ENCODE assay signal across 23 cellular contexts in the genomic region with DNA sequence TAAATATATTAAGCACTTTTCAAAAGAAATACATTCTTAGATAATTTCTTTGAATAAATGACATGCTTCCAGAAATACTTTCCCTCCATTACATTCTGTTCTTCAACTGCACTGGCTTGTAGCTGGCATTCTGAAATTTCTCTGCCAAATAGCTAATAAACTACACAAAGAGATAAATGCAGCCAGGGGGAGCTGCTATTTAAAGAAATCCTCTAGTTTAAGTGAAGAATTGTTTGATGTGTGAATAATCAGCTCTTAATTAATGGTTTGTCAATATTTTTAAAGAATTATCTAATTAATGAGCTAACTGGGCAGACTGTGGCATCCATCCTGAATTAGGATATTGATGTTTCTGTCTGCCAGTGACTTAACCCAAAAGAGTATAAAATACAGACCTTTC. TPM values are rescaled to one million over a fixed set of nuclear protein-coding genes. Genes with fewer than 3 reads are reported as not detected.
DNase-seq lines count a peak whose midpoint lies in the region; ATAC-seq, FAIRE-seq and TF ChIP-seq lines count a peak whose summit lies in the region.
"Had no signal": no experiment of that assay in that cellular context is flagged by ENCODE, and none has a peak within 500 bp of the region (broad histone marks: within the 10 kb centered on the region; RNA-seq: fewer than 3 reads in every experiment).

No MANE protein-coding gene starts in this region.

- no peaks in the 10 kb centered on the region for H3K9me3 Mint-ChIP-seq in CD8-positive, alpha-beta T cell
- H3K9me3 Mint-ChIP-seq: central memory CD8-positive, alpha-beta T cell; T-helper 2 cell treated with Interferon-gamma antibody and Interleukin-4, amounts not matched to agents 5 μg/mL and 100 μg/mL, for 36 hours; type B pancreatic cell had no signal

- no peak overlapping the region for H3K4me2 ChIP-seq in OCI-LY3 (ENCODE audit: low read length)
- H3K4me2 ChIP-seq in endothelial cell of umbilical vein (ENCODE audit: insufficient read depth, low read length), result no peak overlapping the region

- no peak overlapping the region for H3K27ac ChIP-seq in CD8-positive, alpha-beta T cell (ENCODE audit: low read depth, low read length)
- no peak overlapping the region for H3K27ac ChIP-seq in OCI-LY3 (ENCODE audit: low read length)
- peak overlapping the region; percentile 73 for H3K27ac ChIP-seq in endothelial cell of umbilical vein (ENCODE audit: insufficient read depth, low read depth, low read length)
- no peak overlapping the region for H3K27ac ChIP-seq in heart right ventricle
- no peak overlapping the region for H3K27ac ChIP-seq in effector memory CD4-positive, alpha-beta T cell (ENCODE audit: insufficient read depth, low read length, poor library complexity, severe bottlenecking)
- H3K27ac ChIP-seq: lower lobe of right lung, neutrophil, SJSA1 had no signal

- no peak for DNase-seq in CD8-positive, alpha-beta T cell
- peak; percentile 37 for DNase-seq in endothelial cell of umbilical vein (ENCODE audit: low read depth, low spot score)
- DNase-seq in midbrain (lab: John Stamatoyannopoulos, UW), result peak; percentile 16
- no peak for DNase-seq in heart right ventricle
- DNase-seq in stimulated activated CD8-positive, alpha-beta memory T cell treated with anti-CD3 and anti-CD28 coated beads, Interleukin-4, amount 100 ng/mL, for 48 hours, result no peak
- DNase-seq in effector memory CD4-positive, alpha-beta T cell, result no peak
- DNase-seq: activated CD8-positive, alpha-beta memory T cell treated with anti-CD3 and anti-CD28 coated beads, Interleukin-2, amount 50 U/mL, for 48 hours; activated gamma-delta T cell; amniotic stem cell; EL; lower lobe of right lung; NCI-H1436; retina; stimulated activated CD4-positive, alpha-beta T cell treated with anti-CD3 and anti-CD28 coated beads, Interleukin-12 subunit alpha, Interleukin-12 subunit beta, amount 100 ng/mL, for 4 hours had no signal

- H3K4me1 Mint-ChIP-seq in CD8-positive, alpha-beta T cell (ENCODE audit: low read depth), result peaks cover 23% of the 10 kb centered on the region

- peak overlapping the region; percentile 7 for H3K27ac Mint-ChIP-seq in CD8-positive, alpha-beta T cell
- H3K27ac Mint-ChIP-seq: B cell; T-helper 2 cell treated with Interferon-gamma antibody and Interleukin-4, amounts not matched to agents 5 μg/mL and 100 μg/mL, for 36 hours; type B pancreatic cell had no signal

- H4K20me1 ChIP-seq in OCI-LY3 (ENCODE audit: insufficient read depth, low read length) (peaks cover 96% of the 10 kb centered on the region), endothelial cell of umbilical vein (replicated peaks; ENCODE audit: control insufficient read depth, extremely low read depth, insufficient read depth, low read length) (no peaks in the 10 kb centered on the region)

- H3K9me1 ChIP-seq in endothelial cell of umbilical vein (replicated peaks; ENCODE audit: control insufficient read depth, extremely low read depth, insufficient read depth, low read length), result no peaks in the 10 kb centered on the region

- dilution Hi-C loops in endothelial cell of umbilical vein (cut with MboI; ENCODE audit: extremely low pct_ligation_motif_present, low sequenced_read_pairs), result no loop called here

- H3K4me1 ChIP-seq in CD8-positive, alpha-beta T cell (ENCODE audit: insufficient read depth, low read length), result no peaks in the 10 kb centered on the region
- H3K4me1 ChIP-seq in OCI-LY3 (ENCODE audit: low read length) (no peaks in the 10 kb centered on the region), endothelial cell of umbilical vein (ENCODE audit: control insufficient read depth, extremely low read depth, insufficient read depth, low read length) (peaks cover 44% of the 10 kb centered on the region), heart right ventricle (peaks cover 0 to 19% (median 6%) of the 10 kb centered on the region in 9 donors)
- H3K4me1 ChIP-seq in effector memory CD4-positive, alpha-beta T cell (ENCODE audit: control insufficient read depth, insufficient read depth, low read length, poor library complexity, severe bottlenecking), result no peaks in the 10 kb centered on the region

- H3K79me2 ChIP-seq in OCI-LY3 (ENCODE audit: low read length) (peaks cover 99% of the 10 kb centered on the region), endothelial cell of umbilical vein (ENCODE audit: control insufficient read depth, insufficient read depth, low read length) (peaks cover 93% of the 10 kb centered on the region)

- no peak overlapping the region for H3K4me3 ChIP-seq in CD8-positive, alpha-beta T cell (ENCODE audit: low read depth, low read length)
- no peak overlapping the region for H3K4me3 ChIP-seq in OCI-LY3 (ENCODE audit: low read length)
- no peak overlapping the region for H3K4me3 ChIP-seq in endothelial cell of umbilical vein (replicated peaks in 1 of 3; ENCODE audit: insufficient read depth in 1 of 3, low read depth in 1 of 3, low read length in 3 of 3)
- no peak overlapping the region for H3K4me3 ChIP-seq in heart right ventricle
- H3K4me3 ChIP-seq in effector memory CD4-positive, alpha-beta T cell (ENCODE audit: insufficient read depth, low read depth, low read length, poor library complexity, severe bottlenecking), result no peak overlapping the region
- H3K4me3 ChIP-seq: HAP-1, lower lobe of right lung, SJSA1 had no signal

- intact Hi-C loops in CD8-positive, alpha-beta T cell (cut with DNase I, micrococcal nuclease), result loop anchor here in 1 of 2 experiments (2.0 kb wide), 1 partner anchor 148 kb away; no protein-coding TSS in a partner anchor
- intact Hi-C loops in endothelial cell of umbilical vein (cut with micrococcal nuclease) (loop anchor here (1.0 to 2.0 kb wide), 2 partner anchors 18 to 30 kb away; partner anchors contain the start of gene SLC7A1), heart right ventricle (cut with DNase I) (no loop called here)

- no peaks in the 10 kb centered on the region for H3K36me3 Mint-ChIP-seq in CD8-positive, alpha-beta T cell
- H3K36me3 Mint-ChIP-seq: type B pancreatic cell had no signal

- H3K4me3 Mint-ChIP-seq in CD8-positive, alpha-beta T cell, result no peak overlapping the region
- H3K4me3 Mint-ChIP-seq: B cell; central memory CD8-positive, alpha-beta T cell; T-helper 2 cell treated with Interferon-gamma antibody and Interleukin-4, amounts not matched to agents 5 μg/mL and 100 μg/mL, for 36 hours; type B pancreatic cell had no signal

- POLR2A ChIA-PET in CD8-positive, alpha-beta T cell (lab: Charles Lee), result interaction anchor here (0.8 kb wide), 1 partner anchor 20 kb away, joined by 3 read pairs; no protein-coding TSS in a partner anchor
- POLR2A ChIA-PET in endothelial cell of umbilical vein (lab: Charles Lee), result interaction anchor here (1.1 kb wide), 1 partner anchor 9 kb away, joined by 4 read pairs; no protein-coding TSS in a partner anchor

- no peaks in the 10 kb centered on the region for H3K36me3 ChIP-seq in CD8-positive, alpha-beta T cell (ENCODE audit: insufficient read depth, low read length)
- H3K36me3 ChIP-seq in OCI-LY3 (replicated peaks; ENCODE audit: low read depth, low read length) (peaks cover 1% of the 10 kb centered on the region), endothelial cell of umbilical vein (ENCODE audit: control insufficient read depth in 2 of 2, extremely low read depth in 1 of 2, insufficient read depth in 2 of 2, low read length in 2 of 2) (no peaks in the 10 kb centered on the region), heart right ventricle (no peaks in the 10 kb centered on the region)
- no peaks in the 10 kb centered on the region for H3K36me3 ChIP-seq in effector memory CD4-positive, alpha-beta T cell (ENCODE audit: control insufficient read depth, insufficient read depth, low read length)
- H3K36me3 ChIP-seq: HAP-1, lower lobe of right lung, neutrophil had no signal

- no peaks in the 10 kb centered on the region for H3K27me3 ChIP-seq in CD8-positive, alpha-beta T cell (ENCODE audit: insufficient read depth, low read length)
- no peaks in the 10 kb centered on the region for H3K27me3 ChIP-seq in OCI-LY3 (ENCODE audit: low read depth, low read length)
- H3K27me3 ChIP-seq in endothelial cell of umbilical vein (ENCODE audit: control insufficient read depth in 2 of 2, insufficient read depth in 2 of 2, low read length in 2 of 2), result no peaks in the 10 kb centered on the region
- H3K27me3 ChIP-seq in heart right ventricle, result no peaks in the 10 kb centered on the region
- no peaks in the 10 kb centered on the region for H3K27me3 ChIP-seq in effector memory CD4-positive, alpha-beta T cell (replicated peaks; ENCODE audit: control insufficient read depth, insufficient read depth, low read length, poor library complexity, severe bottlenecking)
- H3K27me3 ChIP-seq: neutrophil, SJSA1 had no signal

- ATAC-seq in CD8-positive, alpha-beta T cell, result no peak
- ATAC-seq in heart right ventricle, result no peak
- ATAC-seq: lower lobe of right lung, Panc1 had no signal

- H2AFZ ChIP-seq in OCI-LY3 (ENCODE audit: low read depth, low read length), result no peak overlapping the region
- H2AFZ ChIP-seq in endothelial cell of umbilical vein (ENCODE audit: low read depth, low read length), result no peak overlapping the region

- TF ChIP-seq POLR2A in endothelial cell of umbilical vein (IDR thresholded peaks at IDR 0.05; ENCODE audit: low read depth, low read length), result no peak

- CTCF ChIA-PET in CD8-positive, alpha-beta T cell (lab: Charles Lee), result interaction anchor here (0.6 to 1.1 kb wide), 3 partner anchors 42 to 231 kb away, joined by 3 read pairs; no protein-coding TSS in a partner anchor
- CTCF ChIA-PET in endothelial cell of umbilical vein (lab: Charles Lee), result interaction anchor here (0.7 to 3.1 kb wide), 22 partner anchors 10 to 280 kb away, joined by 3 to 26 read pairs (median 5); no protein-coding TSS in a partner anchor

- TF ChIP-seq CTCF in CD8-positive, alpha-beta T cell (IDR thresholded peaks at IDR 0.05), result no peak
- TF ChIP-seq CTCF in OCI-LY3 (IDR thresholded peaks at IDR 0.05; ENCODE audit: low read depth, low read length) (peak; percentile 23; the same call in 1 of the 2 replicates), endothelial cell of umbilical vein (IDR thresholded peaks at IDR 0.05; ENCODE audit: extremely low read depth in 1 of 2, insufficient read depth in 1 of 2, low read depth in 1 of 2, low read length in 2 of 2) (no peak), heart right ventricle (IDR thresholded peaks at IDR 0.05) (peak in 1 of 9 donors; percentile 14)

- H3K9ac ChIP-seq in OCI-LY3 (ENCODE audit: low read length), result no peak overlapping the region
- no peak overlapping the region for H3K9ac ChIP-seq in endothelial cell of umbilical vein (replicated peaks; ENCODE audit: extremely low read depth, insufficient read depth, low read length)

- no peak for FAIRE-seq in endothelial cell of umbilical vein (lab: Jason Lieb, UNC)

- no peaks in the 10 kb centered on the region for H3K9me3 ChIP-seq in CD8-positive, alpha-beta T cell (ENCODE audit: low read length)
- H3K9me3 ChIP-seq in OCI-LY3 (ENCODE audit: insufficient read depth, low read length) (no peaks in the 10 kb centered on the region), endothelial cell of umbilical vein (replicated peaks; ENCODE audit: control insufficient read depth, insufficient read depth, low read length) (no peaks in the 10 kb centered on the region), heart right ventricle (no peaks in the 10 kb centered on the region)
- no peaks in the 10 kb centered on the region for H3K9me3 ChIP-seq in effector memory CD4-positive, alpha-beta T cell (ENCODE audit: control insufficient read depth, low read length)
- H3K9me3 ChIP-seq: HAP-1, lower lobe of right lung, neutrophil, SJSA1 had no signal

- H3K27me3 Mint-ChIP-seq in CD8-positive, alpha-beta T cell (ENCODE audit: low read depth), result no peaks in the 10 kb centered on the region
- H3K27me3 Mint-ChIP-seq: B cell; central memory CD8-positive, alpha-beta T cell; type B pancreatic cell had no signal

- no TSS peak for BruUV-seq in endothelial cell of umbilical vein (replicated peaks; lab: Mats Ljungman, UMichigan)

RNA-seq across cellular contexts. Expression of gene SLC7A1, which starts 30.7 kb away (rescaled TPM):
- 10 to 100 TPM; 15.2 to 18.4 TPM for total RNA-seq in CD8-positive, alpha-beta T cell
- total RNA-seq in endothelial cell of umbilical vein (79.3 and 81.2 TPM in 2 replicates), heart right ventricle (10 to 100 TPM; 11.4 to 29.2 (median 17.4) TPM)
- polyA plus RNA-seq in endothelial cell of umbilical vein (18.8 and 21.0 TPM in 2 replicates), heart right ventricle (10 to 100 TPM in 1 of 2 donors, 1 to 10 TPM in 1; 3.8 to 18.7 TPM)
- 17.3 and 17.6 TPM in 2 replicates for polyA plus RNA-seq in endothelial cell of umbilical vein (2011; cell fraction: cytosol; rRNA removed)
- polyA plus RNA-seq in endothelial cell of umbilical vein (2011; cell fraction: nucleus; rRNA removed), result 30.4 and 31.7 TPM in 2 replicates
- polyA plus RNA-seq in endothelial cell of umbilical vein (2012), result 32.8 and 37.7 TPM in 2 replicates
- polyA minus RNA-seq in endothelial cell of umbilical vein, result 48.2 and 64.0 TPM in 2 replicates
- polyA minus RNA-seq in endothelial cell of umbilical vein (2011; cell fraction: cytosol; rRNA and poly(A)+ RNA removed), result 25.9 TPM
- polyA minus RNA-seq in endothelial cell of umbilical vein (2011; cell fraction: nucleus; rRNA and poly(A)+ RNA removed), result 38.5 and 56.9 TPM in 2 replicates

Comparison
In these comparisons a context has a peak if more than half of its experiments do, and no peak if none do; other contexts are left out.
1. DNase-seq: peak in endothelial cell of umbilical vein (single experiment) and midbrain (single experiment); none in CD8-positive, alpha-beta T cell (0 of 7), heart right ventricle (0 of 2), stimulated activated CD8-positive, alpha-beta memory T cell treated with anti-CD3 and anti-CD28 coated beads, Interleukin-4, amount 100 ng/mL, for 48 hours (single experiment) and effector memory CD4-positive, alpha-beta T cell (0 of 3).